In the genomic region with DNA sequence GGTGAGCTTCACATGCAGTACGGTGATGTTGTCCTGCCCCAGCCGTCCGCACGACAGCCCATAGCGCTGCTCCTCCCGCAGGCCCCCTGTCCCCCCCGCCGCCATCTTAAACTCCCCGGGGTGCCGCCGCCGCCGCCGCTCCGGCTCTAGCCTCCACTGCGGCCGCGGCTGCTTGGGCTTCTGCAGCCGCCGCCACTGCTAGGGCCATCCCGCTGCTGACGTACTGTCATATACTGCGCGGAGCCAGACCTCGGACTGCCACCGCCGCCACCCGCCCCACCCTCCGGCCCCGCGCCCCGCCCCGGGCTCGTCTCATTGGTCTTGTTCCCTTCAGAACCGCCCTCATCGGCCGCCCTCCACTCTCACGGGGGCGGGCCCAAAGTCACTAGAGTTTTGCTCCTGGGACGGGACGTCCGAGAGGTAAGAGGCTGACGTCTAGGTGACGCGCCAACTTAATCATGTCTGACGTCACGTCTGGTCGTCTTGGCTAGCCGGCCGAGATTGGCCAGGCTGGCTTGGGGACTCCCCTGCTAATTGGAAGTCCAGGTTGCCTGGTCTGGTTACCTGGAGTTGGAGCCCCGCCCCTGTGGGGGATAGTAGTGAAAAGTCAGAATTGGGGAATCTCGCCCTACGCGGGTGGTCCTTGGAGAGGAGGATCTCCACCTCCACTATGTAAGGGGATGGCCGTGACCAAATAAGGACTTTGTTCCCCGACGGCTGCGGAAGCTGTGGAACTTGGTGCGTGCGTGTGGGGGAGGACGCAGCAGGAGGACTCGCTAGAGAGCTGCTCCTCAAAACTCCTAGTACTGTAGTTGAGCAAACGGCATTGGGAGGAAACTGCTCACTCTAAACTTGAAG, we compare ENCODE assay signal across 8 cellular contexts. TPM values are rescaled to one million over a fixed set of nuclear protein-coding genes. Genes with fewer than 3 reads are reported as not detected.
A peak's percentile ranks its signal among the peaks of the same experiment; 100 is the strongest.
DNase-seq lines count a peak whose midpoint lies in the region; ATAC-seq and TF ChIP-seq lines count a peak whose summit lies in the region.

Gene ELL2 (minus strand): TSS at position 235 of the 858 bp plus-strand sequence. CDS start 130 bp downstream, at position 105.

- DNase-seq in Daoy (ENCODE audit: low read depth) = peak; percentile 96
- DNase-seq in SHP77 treated with DMSO at 0.1 percent for 48 hours (lab: John Stamatoyannopoulos, UW) = peak; percentile 69
- peak; percentile 99 for DNase-seq in activated effector memory CD4-positive, alpha-beta T cell treated with anti-CD3 and anti-CD28 coated beads, Interleukin-2, amount 50 U/mL, for 16 hours
- peak; percentile 99 for DNase-seq in fibroblast of pulmonary artery (ENCODE audit: low read depth)
- DNase-seq in natural killer cell = peak; percentile 93
- DNase-seq in stimulated activated naive CD4-positive, alpha-beta T cell (lab: John Stamatoyannopoulos, UW) = peak; percentile 86 to 97 (median 91)

- peaks cover 14 to 16% of the 10 kb centered on the region in 2 donors for H3K27me3 Mint-ChIP-seq in natural killer cell (ENCODE audit: low read depth in 2 of 2)

- peak within 1 kb of the TSS; percentile 99 for H3K27ac Mint-ChIP-seq in natural killer cell

- TF ChIP-seq CTCF in KMS-11 (conservative IDR thresholded peaks at IDR 0.05; ENCODE audit: low read depth, low read length) (no peak), fibroblast of pulmonary artery (IDR thresholded peaks at IDR 0.05; ENCODE audit: low read length, missing control alignments) (no peak), natural killer cell (IDR thresholded peaks at IDR 0.05) (no peak)

- no peaks in the 10 kb centered on the region for H3K36me3 ChIP-seq in KMS-11 (ENCODE audit: insufficient read depth)

- peaks cover 33% of the 10 kb centered on the region for H3K4me1 ChIP-seq in KMS-11 (ENCODE audit: low read depth, poor library complexity, severe bottlenecking)

- H3K4me3 Mint-ChIP-seq in natural killer cell = peak within 1 kb of the TSS; percentile 95

- peaks cover 31 to 32% of the 10 kb centered on the region in 2 donors for H3K4me1 Mint-ChIP-seq in natural killer cell

- H3K79me2 ChIP-seq in KMS-11 (ENCODE audit: insufficient read depth, low read depth) = peaks cover 46% of the 10 kb centered on the region

- H3K4me2 ChIP-seq in KMS-11 = peak within 1 kb of the TSS; percentile 91

- ATAC-seq in GM21786 (IDR thresholded peaks at IDR 0.05; ENCODE audit: unreplicated experiment) (peak; percentile 86), natural killer cell (peak; percentile 83 to 94 (median 85))

- H3K27me3 ChIP-seq in KMS-11 (ENCODE audit: insufficient read depth, low read depth) = no peaks in the 10 kb centered on the region

- H2AFZ ChIP-seq in KMS-11 (ENCODE audit: low read depth) = peak within 1 kb of the TSS; percentile 88

- peaks cover 23% of the 10 kb centered on the region for H4K20me1 ChIP-seq in KMS-11 (ENCODE audit: insufficient read depth)

- H3K9me3 Mint-ChIP-seq in natural killer cell = no peaks in the 10 kb centered on the region

- H3K9ac ChIP-seq in KMS-11 = peak within 1 kb of the TSS; percentile 89

- intact Hi-C loops in natural killer cell (cut with micrococcal nuclease) = loop anchor here (1.0 to 5.0 kb wide), 6 partner anchors 11 to 975 kb away; partner anchors contain the start of genes CAST and LNPEP

- H3K27ac ChIP-seq in KMS-11 = peak within 1 kb of the TSS; percentile 79

- H3K4me3 ChIP-seq in KMS-11 (IDR thresholded peaks at IDR 0.05; ENCODE audit: insufficient read depth, low read depth, low read length) (no peak within 1 kb of the TSS), fibroblast of pulmonary artery (replicated peaks; ENCODE audit: low read depth, low read length) (peak within 1 kb of the TSS; percentile 93)

- H3K36me3 Mint-ChIP-seq in natural killer cell = no peaks in the 10 kb centered on the region

RNA-seq across cellular contexts. Expression of gene ELL2, which starts in this region (rescaled TPM):
- total RNA-seq in Daoy (2014; rRNA removed; shearing (Covaris generic)) = 20.2 and 29.9 TPM in 2 replicates
- total RNA-seq in natural killer cell = 10 to 100 TPM; 52.8 to 78.2 (median 69.4) TPM
